Comparison of ENCODE assay signal across 8 cellular contexts in genomic region chr22:37676691-37677627, GRCh38.
DNase-seq lines count a peak whose midpoint lies in the region; ATAC-seq and TF ChIP-seq lines count a peak whose summit lies in the region.

No MANE protein-coding gene starts in this region.

- H3K36me3 ChIP-seq in GM06990 (ENCODE audit: control insufficient read depth, insufficient read depth, low read length) = peaks cover 10% of the 10 kb centered on the region

- peak overlapping the region; percentile 97 for H3K27ac ChIP-seq in caudate nucleus (ENCODE audit: low read depth, low read length)
- peak overlapping the region; percentile 97 for H3K27ac ChIP-seq in layer of hippocampus (ENCODE audit: low read depth, low read length)

- H3K27me3 ChIP-seq in GM06990 (replicated peaks; ENCODE audit: control insufficient read depth, insufficient read depth, low read length) (no peaks in the 10 kb centered on the region), layer of hippocampus (ENCODE audit: control insufficient read depth, insufficient read depth, low read length) (no peaks in the 10 kb centered on the region)

- peak; percentile 71 for ATAC-seq in HG02623 (IDR thresholded peaks at IDR 0.05; ENCODE audit: unreplicated experiment)

- DNase-seq in GM06990 (ENCODE audit: extremely low read depth, insufficient read length) (peak; percentile 93), NCI-H2171 treated with DMSO at 0.1 percent for 48 hours (lab: John Stamatoyannopoulos, UW) (peak; percentile 31), caudate nucleus (lab: John Stamatoyannopoulos, UW) (peak in 37 of 61 donors; percentile 8 to 79 (median 35)), NCI-H128 (lab: John Stamatoyannopoulos, UW; ENCODE audit: unreplicated experiment) (no peak)
- peak; percentile 88 for DNase-seq in activated CD4-positive, CD25-positive, alpha-beta regulatory T cell treated with anti-CD3 and anti-CD28 coated beads, Interleukin-2, amount 50 U/mL, for 16 hours (ENCODE audit: low read depth, low spot score)
- DNase-seq in stimulated activated CD4-positive, alpha-beta T cell treated with anti-CD3 and anti-CD28 coated beads, Interleukin-1b, Interleukin-23, amount 100 ng/mL, for 1 hour (ENCODE audit: low read depth in 2 of 2) = peak; percentile 87 to 89

- peak overlapping the region; percentile 84 for H3K4me3 ChIP-seq in GM06990 (replicated peaks; ENCODE audit: low read depth, low read length)

- no peak for TF ChIP-seq CTCF in GM06990 (IDR thresholded peaks at IDR 0.05; ENCODE audit: insufficient read depth, low read length, poor library complexity, severe bottlenecking)
